1 cellular context compared by ENCODE assay signal in the genomic region with DNA sequence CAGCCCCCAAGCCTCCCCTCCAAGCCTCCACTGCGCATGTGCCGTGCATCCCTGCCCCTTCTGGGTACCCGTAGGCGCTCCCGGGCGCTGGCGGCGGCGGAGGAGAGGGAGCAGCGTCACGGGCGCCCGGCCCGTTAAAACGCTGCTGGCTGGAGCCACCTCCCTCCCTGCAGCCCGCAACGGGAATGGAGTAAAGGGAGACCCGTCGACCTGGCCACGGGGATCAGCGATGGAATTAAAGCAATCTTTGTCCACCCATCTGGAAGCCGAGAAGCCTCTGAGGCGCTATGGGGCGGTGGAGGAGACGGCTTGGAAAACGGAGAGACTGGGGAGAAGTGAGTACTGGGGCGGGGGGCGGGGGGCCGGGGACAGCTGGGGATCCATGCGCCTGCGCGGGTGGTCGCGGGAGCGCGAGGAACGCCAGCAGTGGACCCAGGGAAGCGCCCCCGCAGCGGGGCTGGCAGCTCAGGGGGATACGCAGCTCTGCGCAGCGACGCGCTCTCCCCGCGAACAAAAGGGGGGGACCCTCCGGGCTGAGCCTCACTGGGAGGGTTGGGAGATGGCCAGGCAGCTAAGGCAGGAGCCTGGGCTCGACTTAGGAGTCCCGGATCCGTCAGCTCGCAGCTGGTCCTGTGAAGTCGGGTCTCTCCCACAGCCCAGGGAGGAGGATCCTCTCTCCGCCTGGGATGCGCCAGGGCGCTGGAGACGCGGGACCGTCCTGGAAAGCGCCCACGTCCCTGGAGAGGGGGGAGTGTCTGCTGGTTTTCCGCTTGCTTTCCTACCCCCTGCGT.
TF ChIP-seq lines count a peak whose summit lies in the region.

Gene BMERB1, plus strand, starts transcription at position 164 of the 791 bp plus-strand sequence. Its CDS starts 66 bp downstream, at position 230.

TF ChIP-seq in K562, 482 proteins besides CTCF, POLR2A, EP300 and RAD21 (continued from another document):
- TF ChIP-seq NRF1 (conservative IDR thresholded peaks at IDR 0.05 in 1 of 2, IDR thresholded peaks at IDR 0.05 in 1 of 2): peak; percentile 74 to 78
